In the genomic region with DNA sequence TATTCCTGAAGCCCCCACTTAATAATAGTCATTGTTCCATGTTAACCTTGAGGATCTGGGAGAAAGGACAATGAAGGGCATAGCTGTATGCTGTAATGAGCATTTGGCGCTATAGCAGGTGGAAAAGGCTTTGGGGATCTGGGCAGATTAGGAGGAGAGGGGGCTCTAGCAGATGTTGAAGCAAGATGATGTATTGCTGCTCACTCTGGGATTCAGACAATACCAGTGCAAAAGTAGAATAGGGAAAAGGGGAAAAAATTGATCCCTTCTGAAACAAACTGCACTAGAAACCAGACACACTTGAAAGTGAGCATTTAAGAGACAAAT, we compare ENCODE assay signal across 19 cellular contexts.
DNase-seq lines count a peak whose midpoint lies in the region; ATAC-seq and TF ChIP-seq lines count a peak whose summit lies in the region.
"Had no signal": no experiment of that assay in that cellular context is flagged by ENCODE, and none has a peak within 500 bp of the region (broad histone marks: within the 10 kb centered on the region; RNA-seq: fewer than 3 reads in every experiment).

No MANE protein-coding gene starts in this region.

- no peak overlapping the region for H3K4me3 Mint-ChIP-seq in dendritic cell treated with granulocyte-macrophage colony-stimulating factor and Interleukin-4, amounts not matched to agents 40 ng/mL and 50 ng/mL, for 4 days
- no peak overlapping the region for H3K4me3 Mint-ChIP-seq in HFFc6
- H3K4me3 Mint-ChIP-seq: activated naive CD4-positive, alpha-beta T cell treated with anti-CD3 and anti-CD28 coated beads, Interleukin-2, amount 50 U/mL, for 24 hours; activated T-cell treated with anti-CD3 and anti-CD28 coated beads, Interleukin-2, amount 50 U/mL, for 72 hours; CD4-positive, alpha-beta T cell; central memory CD8-positive, alpha-beta T cell; natural killer cell had no signal

- no peak for TF ChIP-seq POLR2A in gastrocnemius medialis (IDR thresholded peaks at IDR 0.05)

- H3K4me2 ChIP-seq in BLaER1 treated with 17β-estradiol and CSF1 and Interleukin-3, amounts not matched to agents 10 nM and 100 nM = peak overlapping the region; percentile 50 to 91 (median 77)

- H3K27ac ChIP-seq in BLaER1 treated with 17β-estradiol and CSF1 and Interleukin-3, amounts not matched to agents 10 nM and 100 nM = peak overlapping the region in 10 of 11 experiments; percentile 34 to 89 (median 70); a peak in 16 of 22 replicates
- H3K27ac ChIP-seq in gastrocnemius medialis = peak overlapping the region; percentile 85 to 92 (median 89)
- H3K27ac ChIP-seq: parathyroid adenoma had no signal

- no peaks in the 10 kb centered on the region for H4K20me1 ChIP-seq in BLaER1 treated with 17β-estradiol and CSF1 and Interleukin-3, amounts not matched to agents 10 nM and 100 nM

- H3K9ac ChIP-seq in BLaER1 treated with 17β-estradiol and CSF1 and Interleukin-3, amounts not matched to agents 10 nM and 100 nM = peak overlapping the region in 3 of 11 experiments; percentile 38 to 70 (median 54); a peak in 5 of 22 replicates
- H3K9ac ChIP-seq: parathyroid adenoma had no signal

- H3K27me3 ChIP-seq in BLaER1 treated with 17β-estradiol and CSF1 and Interleukin-3, amounts not matched to agents 10 nM and 100 nM = no peaks in the 10 kb centered on the region
- H3K27me3 ChIP-seq in gastrocnemius medialis = no peaks in the 10 kb centered on the region

- 0 out of 22 replicates have a peak, but pooled peaks cover 0 to 4% (median 0%) of the 10 kb centered on the region in 11 experiments for H3K9me3 ChIP-seq in BLaER1 treated with 17β-estradiol and CSF1 and Interleukin-3, amounts not matched to agents 10 nM and 100 nM (replicated peaks in 1 of 11)
- H3K9me3 ChIP-seq in gastrocnemius medialis = no peaks in the 10 kb centered on the region

- peaks cover 23% of the 10 kb centered on the region for H3K4me1 Mint-ChIP-seq in dendritic cell treated with granulocyte-macrophage colony-stimulating factor and Interleukin-4, amounts not matched to agents 40 ng/mL and 50 ng/mL, for 4 days (ENCODE audit: low read depth)
- H3K4me1 Mint-ChIP-seq in HFFc6 (ENCODE audit: low read depth) = peaks cover 6% of the 10 kb centered on the region; the same call in 1 of the 2 replicates
- H3K4me1 Mint-ChIP-seq: activated naive CD4-positive, alpha-beta T cell treated with anti-CD3 and anti-CD28 coated beads, Interleukin-2, amount 50 U/mL, for 24 hours; central memory CD8-positive, alpha-beta T cell had no signal

- in situ Hi-C loops in gastrocnemius medialis (cut with MboI; ENCODE audit: low sequenced_read_pairs in 4 of 4) = no loop called here

- no peak for TF ChIP-seq CTCF in gastrocnemius medialis (IDR thresholded peaks at IDR 0.05 in 4 of 5, conservative IDR thresholded peaks at IDR 0.05 in 1 of 5)
- TF ChIP-seq CTCF in HFFc6 (IDR thresholded peaks at IDR 0.05) = no peak

- H3K36me3 Mint-ChIP-seq in dendritic cell treated with granulocyte-macrophage colony-stimulating factor and Interleukin-4, amounts not matched to agents 40 ng/mL and 50 ng/mL, for 4 days (ENCODE audit: low read depth) = no peaks in the 10 kb centered on the region
- no peaks in the 10 kb centered on the region; the same call in 1 of the 2 replicates for H3K36me3 Mint-ChIP-seq in HFFc6 (ENCODE audit: low read depth)
- H3K36me3 Mint-ChIP-seq: activated naive CD4-positive, alpha-beta T cell treated with anti-CD3 and anti-CD28 coated beads, Interleukin-2, amount 50 U/mL, for 24 hours; natural killer cell had no signal

- ATAC-seq in gastrocnemius medialis = peak; percentile 2 to 7
- ATAC-seq: activated CD4-positive, CD25-positive, alpha-beta regulatory T cell treated with anti-CD3 and anti-CD28 coated beads, Interleukin-2, amount 50 U/mL, for 24 hours; activated T-cell treated with anti-CD3 and anti-CD28 coated beads, Interleukin-2, amount 50 U/mL, for 72 hours; natural killer cell had no signal

- peak overlapping the region; percentile 33 for H3K27ac Mint-ChIP-seq in dendritic cell treated with granulocyte-macrophage colony-stimulating factor and Interleukin-4, amounts not matched to agents 40 ng/mL and 50 ng/mL, for 4 days
- no peak overlapping the region for H3K27ac Mint-ChIP-seq in HFFc6
- H3K27ac Mint-ChIP-seq: activated naive CD4-positive, alpha-beta T cell treated with anti-CD3 and anti-CD28 coated beads, Interleukin-2, amount 50 U/mL, for 24 hours; activated T-cell treated with anti-CD3 and anti-CD28 coated beads, Interleukin-2, amount 50 U/mL, for 72 hours; CD4-positive, alpha-beta T cell; natural killer cell had no signal

- no peak overlapping the region; a peak in 1 of 20 replicates for H3K4me3 ChIP-seq in BLaER1 treated with 17β-estradiol and CSF1 and Interleukin-3, amounts not matched to agents 10 nM and 100 nM
- no peak overlapping the region for H3K4me3 ChIP-seq in gastrocnemius medialis

- H3K27me3 Mint-ChIP-seq in dendritic cell treated with granulocyte-macrophage colony-stimulating factor and Interleukin-4, amounts not matched to agents 40 ng/mL and 50 ng/mL, for 4 days = no peaks in the 10 kb centered on the region
- no peaks in the 10 kb centered on the region; the same call in 1 of the 2 replicates for H3K27me3 Mint-ChIP-seq in HFFc6 (ENCODE audit: insufficient read depth)
- H3K27me3 Mint-ChIP-seq: activated naive CD4-positive, alpha-beta T cell treated with anti-CD3 and anti-CD28 coated beads, Interleukin-2, amount 50 U/mL, for 24 hours; CD4-positive, alpha-beta T cell; central memory CD8-positive, alpha-beta T cell had no signal

- peaks cover 17 to 55% (median 28%) of the 10 kb centered on the region in 10 experiments for H3K4me1 ChIP-seq in BLaER1 treated with 17β-estradiol and CSF1 and Interleukin-3, amounts not matched to agents 10 nM and 100 nM
- H3K4me1 ChIP-seq in gastrocnemius medialis = peaks cover 20 to 21% of the 10 kb centered on the region in 2 donors
- H3K4me1 ChIP-seq: parathyroid adenoma had no signal

- intact Hi-C loops in dendritic cell treated with granulocyte-macrophage colony-stimulating factor and Interleukin-4, amounts not matched to agents 40 ng/mL and 50 ng/mL, for 4 days (cut with micrococcal nuclease) = no loop called here
- intact Hi-C loops in gastrocnemius medialis (cut with DNase I; ENCODE audit: low total_unique reads) = loop anchor here (5.0 to 10.0 kb wide), 2 partner anchors 176 to 723 kb away; no protein-coding TSS in a partner anchor

- H3K36me3 ChIP-seq in BLaER1 treated with 17β-estradiol and CSF1 and Interleukin-3, amounts not matched to agents 10 nM and 100 nM = no peaks in the 10 kb centered on the region
- no peaks in the 10 kb centered on the region for H3K36me3 ChIP-seq in gastrocnemius medialis

- DNase-seq in NCI-H82 (lab: John Stamatoyannopoulos, UW) = peak; percentile 68
- no peak for DNase-seq in gastrocnemius medialis
- no peak for DNase-seq in HT-29 (ENCODE audit: low spot score)
- no peak for DNase-seq in SW480 (ENCODE audit: low spot score)
- no peak for DNase-seq in HFFc6
- DNase-seq in NCI-H1417 (lab: John Stamatoyannopoulos, UW) = no peak
- DNase-seq: activated CD8-positive, alpha-beta memory T cell treated with anti-CD3 and anti-CD28 coated beads for 24 hours; activated T-cell treated with anti-CD3 and anti-CD28 coated beads, Interleukin-2, amount 50 U/mL, for 72 hours; CD4-positive, alpha-beta T cell; effector CD4-positive, alpha-beta T cell; natural killer cell; NCI-H1436 treated with DMSO at 0.1 percent for 48 hours; NCI-H2171 had no signal

- peaks cover 10% of the 10 kb centered on the region for H3K9me3 Mint-ChIP-seq in dendritic cell treated with granulocyte-macrophage colony-stimulating factor and Interleukin-4, amounts not matched to agents 40 ng/mL and 50 ng/mL, for 4 days
- H3K9me3 Mint-ChIP-seq in HFFc6 = no peaks in the 10 kb centered on the region
- H3K9me3 Mint-ChIP-seq: activated naive CD4-positive, alpha-beta T cell treated with anti-CD3 and anti-CD28 coated beads, Interleukin-2, amount 50 U/mL, for 24 hours; CD4-positive, alpha-beta T cell had no signal
